In genomic region chr14:73242274-73242960, GRCh38 we compare ENCODE assay signal across 13 cellular contexts. TPM values are rescaled to one million over a fixed set of nuclear protein-coding genes. Genes with fewer than 3 reads are reported as not detected.
DNase-seq lines count a peak whose midpoint lies in the region; ATAC-seq, FAIRE-seq and TF ChIP-seq lines count a peak whose summit lies in the region.
"Had no signal": no experiment of that assay in that cellular context is flagged by ENCODE, and none has a peak within 500 bp of the region (broad histone marks: within the 10 kb centered on the region; RNA-seq: fewer than 3 reads in every experiment).

No MANE protein-coding gene starts in this region.

- H3K27ac ChIP-seq in AG04450 (ENCODE audit: low read depth, low read length) = no peak overlapping the region
- H3K27ac ChIP-seq: testis had no signal

- peaks cover 43 to 75% of the 10 kb centered on the region in 2 donors for H3K27me3 Mint-ChIP-seq in effector memory CD8-positive, alpha-beta T cell

- H3K36me3 ChIP-seq in adipocyte (ENCODE audit: control insufficient read depth, insufficient read depth, low read length, severe bottlenecking) = no peaks in the 10 kb centered on the region

- peak overlapping the region in 1 of 2 donors; percentile 30 for H3K4me3 Mint-ChIP-seq in effector memory CD8-positive, alpha-beta T cell

- CTCF ChIA-PET in AG04450 (lab: Charles Lee) = no interaction called here

- peaks cover 7% of the 10 kb centered on the region for H3K36me3 Mint-ChIP-seq in effector memory CD8-positive, alpha-beta T cell (ENCODE audit: insufficient read depth)

- TF ChIP-seq CTCF in AG04450 (IDR thresholded peaks at IDR 0.05; ENCODE audit: low read depth, low read length) = no peak

- peaks cover 15 to 21% of the 10 kb centered on the region in 2 donors for H3K4me1 Mint-ChIP-seq in effector memory CD8-positive, alpha-beta T cell (ENCODE audit: low read depth in 2 of 2)

- H3K27me3 ChIP-seq in AG04450 (ENCODE audit: control insufficient read depth, insufficient read depth, low read length) (peaks cover 12% of the 10 kb centered on the region), adipocyte (replicated peaks; ENCODE audit: control insufficient read depth, insufficient read depth, low read length) (no peaks in the 10 kb centered on the region)
- H3K27me3 ChIP-seq: testis had no signal

- H3K9me3 ChIP-seq in AG04450 (ENCODE audit: control insufficient read depth, insufficient read depth, low read length) (peaks cover 3% of the 10 kb centered on the region), adipocyte (ENCODE audit: control insufficient read depth, low read length) (no peaks in the 10 kb centered on the region)
- H3K9me3 ChIP-seq: testis had no signal

- no peak for ATAC-seq in effector memory CD8-positive, alpha-beta T cell (replicated peaks)

- DNase-seq in AG04450 (ENCODE audit: low read depth, low spot score) = no peak
- peak; percentile 26 for DNase-seq in GM18507 (ENCODE audit: extremely low spot score, insufficient read length, low read depth)
- peak; percentile 53 for DNase-seq in adipocyte (ENCODE audit: low read depth)
- DNase-seq in midbrain (lab: John Stamatoyannopoulos, UW) = peak; percentile 36
- no peak for DNase-seq in HCEC 1CT
- no peak for DNase-seq in hepatic stellate cell (ENCODE audit: low spot score)
- DNase-seq in NCI-H2081 treated with DMSO at 0.1 percent for 48 hours (lab: John Stamatoyannopoulos, UW) = no peak
- DNase-seq in effector memory CD8-positive, alpha-beta T cell = no peak
- DNase-seq: activated CD4-positive, alpha-beta T cell treated with anti-CD3 and anti-CD28 coated beads, Interleukin-2, amount 50 U/mL, for 4 hours; glutamatergic neuron; NCI-H187 treated with DMSO at 0.1 percent for 48 hours; SHP77; testis had no signal

- no peak overlapping the region for H3K27ac Mint-ChIP-seq in effector memory CD8-positive, alpha-beta T cell

- H3K4me3 ChIP-seq in AG04450 (ENCODE audit: low read depth, low read length) (0 out of 2 replicates have a peak overlapping the region, but pooled peaks have one; percentile 7), adipocyte (ENCODE audit: low read length) (peak overlapping the region; percentile 72)
- H3K4me3 ChIP-seq: testis had no signal

- H3K9me3 Mint-ChIP-seq in effector memory CD8-positive, alpha-beta T cell = no peaks in the 10 kb centered on the region

- peaks cover 26% of the 10 kb centered on the region for H3K4me1 ChIP-seq in adipocyte (ENCODE audit: control insufficient read depth, insufficient read depth, low read length)

- H3K9ac ChIP-seq in adipocyte (ENCODE audit: low read length) = peak overlapping the region; percentile 38

- FAIRE-seq in GM18507 (lab: Jason Lieb, UNC) = peak; percentile 79

- POLR2A ChIA-PET in AG04450 (lab: Yijun Ruan, JAX) = no interaction called here

RNA-seq across cellular contexts. Expression of gene PAPLN, which starts 5.1 kb away (rescaled TPM):
- polyA plus RNA-seq in AG04450 (2011; rRNA removed) = 3.1 and 3.4 TPM in 2 replicates
- polyA minus RNA-seq in AG04450 (2011; rRNA and poly(A)+ RNA removed) = 2.7 and 3.0 TPM in 2 replicates

Comparison
In these comparisons a context has a peak if more than half of its experiments do, and no peak if none do; other contexts are left out.
1. DNase-seq: peak in GM18507 (single experiment), adipocyte (single experiment) and midbrain (single experiment); none in AG04450 (single experiment), HCEC 1CT (single experiment), hepatic stellate cell (single experiment), NCI-H2081 treated with DMSO at 0.1 percent for 48 hours (single experiment) and effector memory CD8-positive, alpha-beta T cell (0 of 3).